ENCODE assay signal across 16 cellular contexts in genomic region chr3:166446986-166447385, GRCh38.
A peak's percentile ranks its signal among the peaks of the same experiment; 100 is the strongest.
DNase-seq lines count a peak whose midpoint lies in the region; ATAC-seq and TF ChIP-seq lines count a peak whose summit lies in the region.
"Had no signal": no experiment of that assay in that cellular context is flagged by ENCODE, and none has a peak within 500 bp of the region (broad histone marks: within the 10 kb centered on the region; RNA-seq: fewer than 3 reads in every experiment).

No MANE protein-coding gene starts in this region.

- no peak overlapping the region for H3K4me3 Mint-ChIP-seq in activated CD4-positive, alpha-beta T cell treated with anti-CD3 and anti-CD28 coated beads, Interleukin-2, amount 10 ng/mL, durations not matched to agents 7 days and 5 days
- H3K4me3 Mint-ChIP-seq: B cell; CD4-positive, alpha-beta T cell; GM23338; H9 had no signal

- TF ChIP-seq CTCF in PC-3 (conservative IDR thresholded peaks at IDR 0.05; ENCODE audit: low read depth, low read length) = no peak
- TF ChIP-seq CTCF in astrocyte of the spinal cord (IDR thresholded peaks at IDR 0.05; ENCODE audit: low read depth, low read length) = no peak
- no peak for TF ChIP-seq CTCF in testis (IDR thresholded peaks at IDR 0.05)

- POLR2A ChIA-PET in PC-3 (lab: Charles Lee; ENCODE audit: unreplicated experiment) = no interaction called here
- POLR2A ChIA-PET in activated CD4-positive, alpha-beta T cell treated with anti-CD3 and anti-CD28 coated beads, Interleukin-2, amount 10 ng/mL, durations not matched to agents 7 days and 5 days (lab: Charles Lee) = no interaction called here

- no peaks in the 10 kb centered on the region for H3K9me3 Mint-ChIP-seq in activated CD4-positive, alpha-beta T cell treated with anti-CD3 and anti-CD28 coated beads, Interleukin-2, amount 10 ng/mL, durations not matched to agents 7 days and 5 days
- H3K9me3 Mint-ChIP-seq: GM23338, H9 had no signal

- H3K4me1 ChIP-seq in PC-3 (ENCODE audit: insufficient read depth, low read length) = peaks cover 41% of the 10 kb centered on the region
- peaks cover 16% of the 10 kb centered on the region for H3K4me1 ChIP-seq in testis
- H3K4me1 ChIP-seq in HAP-1 = no peaks in the 10 kb centered on the region

- H3F3A ChIP-seq in PC-3 (ENCODE audit: low read length, unreplicated experiment) = no peaks in the 10 kb centered on the region

- H3K27ac ChIP-seq in PC-3 (ENCODE audit: low read length) (peak overlapping the region; percentile 85), testis (peak overlapping the region; percentile 57 to 65), caudate nucleus (ENCODE audit: low read depth, low read length) (no peak overlapping the region)

- peak overlapping the region; percentile 42; the same call in 1 of the 2 replicates for H3K9ac ChIP-seq in PC-3 (ENCODE audit: low read length)

- intact Hi-C loops in PC-3 (cut with micrococcal nuclease) (no loop called here), testis (cut with DNase I; ENCODE audit: low total_unique reads) (no loop called here)

- H4K20me1 ChIP-seq in PC-3 (ENCODE audit: low read length) = no peaks in the 10 kb centered on the region

- no peaks in the 10 kb centered on the region for H3K36me3 Mint-ChIP-seq in activated CD4-positive, alpha-beta T cell treated with anti-CD3 and anti-CD28 coated beads, Interleukin-2, amount 10 ng/mL, durations not matched to agents 7 days and 5 days (ENCODE audit: low read depth)

- no peaks in the 10 kb centered on the region for H3K27me3 ChIP-seq in PC-3 (ENCODE audit: low read length)
- H3K27me3 ChIP-seq in testis = no peaks in the 10 kb centered on the region
- H3K27me3 ChIP-seq in HAP-1 (ENCODE audit: low read depth) = no peaks in the 10 kb centered on the region

- DNase-seq in H4 (ENCODE audit: low spot score) (peak; percentile 72), PC-3 (peak; percentile 58), astrocyte of the spinal cord (ENCODE audit: low read depth, low spot score) (peak; percentile 22), testis (peak; percentile 67), caudate nucleus (lab: John Stamatoyannopoulos, UW) (no peak), HAP-1 (ENCODE audit: low spot score in 2 of 2) (no peak)
- no peak for DNase-seq in activated CD4-positive, alpha-beta T cell treated with anti-CD3 and anti-CD28 coated beads, Interleukin-2, amount 10 ng/mL, durations not matched to agents 7 days and 5 days
- DNase-seq: C1 segment of cervical spinal cord; Calu3; CD4-positive, alpha-beta T cell; DMS 273 treated with DMSO at 0.1 percent for 48 hours; H9 had no signal

- H3K9me2 ChIP-seq in PC-3 (replicated peaks; ENCODE audit: low read length) = no peaks in the 10 kb centered on the region

- CTCF ChIA-PET in PC-3 (lab: Charles Lee) = no interaction called here
- CTCF ChIA-PET in activated CD4-positive, alpha-beta T cell treated with anti-CD3 and anti-CD28 coated beads, Interleukin-2, amount 10 ng/mL, durations not matched to agents 7 days and 5 days (lab: Charles Lee) = no interaction called here

- in situ Hi-C loops in astrocyte of the spinal cord (cut with HindIII; ENCODE audit: low sequenced_read_pairs) = no loop called here
- in situ Hi-C loops in HAP-1 (cut with MboI; ENCODE audit: low sequenced_read_pairs) = no loop called here

- H3K4me3 ChIP-seq in PC-3 (ENCODE audit: low read length) = no peak overlapping the region
- no peak overlapping the region for H3K4me3 ChIP-seq in astrocyte of the spinal cord (ENCODE audit: low read depth, low read length)
- no peak overlapping the region for H3K4me3 ChIP-seq in testis
- H3K4me3 ChIP-seq in HAP-1 = no peak overlapping the region
- H3K4me3 ChIP-seq: GM12878, GM23338 had no signal

- peak overlapping the region; percentile 52 for H3K4me2 ChIP-seq in PC-3 (ENCODE audit: low read length)
- H3K4me2 ChIP-seq: GM23338 had no signal

- H3K9me3 ChIP-seq in PC-3 (ENCODE audit: low read length) (no peaks in the 10 kb centered on the region), testis (no peaks in the 10 kb centered on the region), HAP-1 (no peaks in the 10 kb centered on the region)

- 26 to 38% methylated on average over 3 of the region's 3 CpGs for WGBS in testis, 2 donors

- no peaks in the 10 kb centered on the region for H3K27me3 Mint-ChIP-seq in activated CD4-positive, alpha-beta T cell treated with anti-CD3 and anti-CD28 coated beads, Interleukin-2, amount 10 ng/mL, durations not matched to agents 7 days and 5 days
- H3K27me3 Mint-ChIP-seq: B cell; CD4-positive, alpha-beta T cell had no signal

- TF ChIP-seq POLR2A in testis (IDR thresholded peaks at IDR 0.05) = no peak

- H2AFZ ChIP-seq in PC-3 (ENCODE audit: low read length) = no peak overlapping the region
- H2AFZ ChIP-seq: GM23338 had no signal

- H3K36me3 ChIP-seq in PC-3 (ENCODE audit: low read depth, low read length) (no peaks in the 10 kb centered on the region), testis (ENCODE audit: low read depth, missing control alignments) (no peaks in the 10 kb centered on the region), HAP-1 (replicated peaks) (no peaks in the 10 kb centered on the region)

- no peaks in the 10 kb centered on the region for H3K4me1 Mint-ChIP-seq in activated CD4-positive, alpha-beta T cell treated with anti-CD3 and anti-CD28 coated beads, Interleukin-2, amount 10 ng/mL, durations not matched to agents 7 days and 5 days
- H3K4me1 Mint-ChIP-seq: B cell had no signal

- ATAC-seq in PC-3 = peak; percentile 25
- ATAC-seq: GM12878, GM23338, HepG2 had no signal

- no peaks in the 10 kb centered on the region for H3K79me2 ChIP-seq in PC-3 (ENCODE audit: low read length)

- BruUV-seq in PC-3 (replicated peaks; lab: Mats Ljungman, UMichigan) = no TSS peak

- no peak overlapping the region for H3K27ac Mint-ChIP-seq in activated CD4-positive, alpha-beta T cell treated with anti-CD3 and anti-CD28 coated beads, Interleukin-2, amount 10 ng/mL, durations not matched to agents 7 days and 5 days
- H3K27ac Mint-ChIP-seq: B cell; CD4-positive, alpha-beta T cell; GM23338; H9 had no signal

Comparison
In these comparisons a context has a peak if more than half of its experiments do, and no peak if none do; other contexts are left out.
1. DNase-seq: peak in H4 (single experiment), PC-3 (single experiment), astrocyte of the spinal cord (single experiment) and testis (single experiment); none in caudate nucleus (0 of 61), HAP-1 (0 of 2) and activated CD4-positive, alpha-beta T cell treated with anti-CD3 and anti-CD28 coated beads, Interleukin-2, amount 10 ng/mL, durations not matched to agents 7 days and 5 days (single experiment).